8 cellular contexts compared by ENCODE assay signal in the genomic region with DNA sequence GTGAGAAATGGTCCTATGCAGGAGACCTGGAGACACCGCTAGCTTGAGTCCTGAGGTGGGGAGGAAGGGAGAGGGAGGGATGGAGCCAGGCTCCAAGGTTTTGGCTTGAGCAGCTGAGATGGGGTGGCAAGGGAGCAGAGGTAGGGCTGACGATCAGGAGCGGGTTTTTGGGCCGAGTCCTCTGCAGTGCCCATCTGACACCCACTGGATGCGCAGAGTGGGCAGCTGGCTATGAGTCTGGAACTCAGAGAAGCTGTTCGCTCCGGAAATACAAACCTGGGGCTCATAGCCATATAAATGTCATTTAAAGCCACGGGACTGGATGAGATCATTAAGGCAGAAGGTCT. TPM values are rescaled to one million over a fixed set of nuclear protein-coding genes. Genes with fewer than 3 reads are reported as not detected.
A peak's percentile ranks its signal among the peaks of the same experiment; 100 is the strongest.
DNase-seq lines count a peak whose midpoint lies in the region; ATAC-seq, FAIRE-seq and TF ChIP-seq lines count a peak whose summit lies in the region.

No MANE protein-coding gene starts in this region.

- peak overlapping the region; percentile 72 for H3K4me3 Mint-ChIP-seq in stimulated activated naive CD8-positive, alpha-beta T cell treated with anti-CD3 and anti-CD28 coated beads, Interleukin-15, Interleukin-2, amounts not matched to agents 100 ng/mL and 50 ng/mL, for 24 hours

- peaks cover 46% of the 10 kb centered on the region for H3K4me1 Mint-ChIP-seq in stimulated activated naive CD8-positive, alpha-beta T cell treated with anti-CD3 and anti-CD28 coated beads, Interleukin-15, Interleukin-2, amounts not matched to agents 100 ng/mL and 50 ng/mL, for 24 hours (ENCODE audit: low read depth)

- peaks cover 3% of the 10 kb centered on the region for H3K36me3 ChIP-seq in bronchial epithelial cell (ENCODE audit: control insufficient read depth, insufficient read depth, low read length)

- peaks cover 49% of the 10 kb centered on the region for H3K4me1 ChIP-seq in mononuclear cell (ENCODE audit: insufficient read depth, low read length)

- in situ Hi-C loops in ACHN (cut with HindIII; ENCODE audit: low pct_ligation_motif_present, low pct_unique_long_range_greater_than_20kb, low sequenced_read_pairs) = no loop called here

- no peak for TF ChIP-seq CTCF in bronchial epithelial cell (IDR thresholded peaks at IDR 0.05; ENCODE audit: insufficient read depth, low read length, severe bottlenecking)

- ATAC-seq in stimulated activated naive CD8-positive, alpha-beta T cell treated with anti-CD3 and anti-CD28 coated beads, Interleukin-15, Interleukin-2, amounts not matched to agents 100 U/mL and 50 U/mL, for 24 hours = no peak

- no peak for FAIRE-seq in bronchial epithelial cell (lab: Jason Lieb, UNC)

- DNase-seq in stimulated activated naive CD8-positive, alpha-beta T cell treated with anti-CD3 and anti-CD28 coated beads, Interleukin-15, Interleukin-2, amounts not matched to agents 100 U/mL and 50 U/mL, for 24 hours = no peak
- DNase-seq in bronchial epithelial cell (ENCODE audit: low read depth) (no peak), GOT3 (lab: John Stamatoyannopoulos, UW) (no peak), ACHN (no peak), midbrain (lab: John Stamatoyannopoulos, UW) (no peak)
- no peak for DNase-seq in activated CD4-positive, CD25-positive, alpha-beta regulatory T cell treated with anti-CD3 and anti-CD28 coated beads, Interleukin-2, amount 50 U/mL, for 72 hours

- no peaks in the 10 kb centered on the region for H3K9me3 Mint-ChIP-seq in stimulated activated naive CD8-positive, alpha-beta T cell treated with anti-CD3 and anti-CD28 coated beads, Interleukin-15, Interleukin-2, amounts not matched to agents 100 ng/mL and 50 ng/mL, for 24 hours

- H3K4me3 ChIP-seq in bronchial epithelial cell (ENCODE audit: low read depth, low read length) = peak overlapping the region; percentile 31
- H3K4me3 ChIP-seq in mononuclear cell (ENCODE audit: low read length) = peak overlapping the region; percentile 7

- no peaks in the 10 kb centered on the region for H3K9me3 ChIP-seq in mononuclear cell (ENCODE audit: low read depth, low read length)

- no peaks in the 10 kb centered on the region for H3K36me3 Mint-ChIP-seq in stimulated activated naive CD8-positive, alpha-beta T cell treated with anti-CD3 and anti-CD28 coated beads, Interleukin-15, Interleukin-2, amounts not matched to agents 100 ng/mL and 50 ng/mL, for 24 hours (ENCODE audit: low read depth)

- no peaks in the 10 kb centered on the region for H3K27me3 Mint-ChIP-seq in stimulated activated naive CD8-positive, alpha-beta T cell treated with anti-CD3 and anti-CD28 coated beads, Interleukin-15, Interleukin-2, amounts not matched to agents 100 ng/mL and 50 ng/mL, for 24 hours

- peak overlapping the region; percentile 83 for H3K27ac Mint-ChIP-seq in stimulated activated naive CD8-positive, alpha-beta T cell treated with anti-CD3 and anti-CD28 coated beads, Interleukin-15, Interleukin-2, amounts not matched to agents 100 ng/mL and 50 ng/mL, for 24 hours

- H3K27me3 ChIP-seq in bronchial epithelial cell (ENCODE audit: control insufficient read depth, insufficient read depth, low read length) = no peaks in the 10 kb centered on the region
- no peaks in the 10 kb centered on the region for H3K27me3 ChIP-seq in mononuclear cell (ENCODE audit: insufficient read depth, low read length)

RNA-seq across cellular contexts. Expression of a gene that starts 0.5 kb away (rescaled TPM):
- 15.5 and 25.0 TPM in 2 replicates for total RNA-seq in bronchial epithelial cell
- total RNA-seq in mononuclear cell = 37.3 TPM

RNA-seq across cellular contexts. Expression of a gene that starts 19.7 kb away (rescaled TPM):
- total RNA-seq in bronchial epithelial cell = 7.9 and 9.6 TPM in 2 replicates
- 19.7 TPM for total RNA-seq in mononuclear cell
